In the genomic region with DNA sequence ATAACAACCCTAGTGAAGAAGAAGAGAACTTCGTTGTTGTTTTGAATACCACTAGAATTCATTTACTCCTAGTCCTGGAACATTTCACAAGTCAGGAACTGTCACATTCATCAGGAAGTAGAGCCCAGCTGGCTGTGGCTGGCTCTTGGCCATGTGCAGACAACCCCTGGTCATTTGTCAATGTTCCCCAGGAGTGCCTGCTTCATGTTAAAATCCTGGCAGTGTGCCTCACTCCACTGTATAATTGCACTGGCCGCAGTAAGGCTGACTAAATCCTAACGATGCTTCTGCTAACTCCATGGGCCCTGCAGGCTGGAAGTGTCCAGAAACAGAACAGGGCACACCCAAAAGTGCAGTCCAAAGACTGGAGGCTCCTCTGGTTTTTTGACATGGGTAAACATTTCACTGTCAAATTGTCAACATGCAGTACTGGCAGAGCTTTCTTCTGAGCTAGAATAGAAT, we compare ENCODE assay signal across 7 cellular contexts. TPM values are rescaled to one million over a fixed set of nuclear protein-coding genes. Genes with fewer than 3 reads are reported as not detected.
DNase-seq lines count a peak whose midpoint lies in the region; ATAC-seq, FAIRE-seq and TF ChIP-seq lines count a peak whose summit lies in the region.

No MANE protein-coding gene starts in this region.

- H3K36me3 ChIP-seq in MG63 (no peaks in the 10 kb centered on the region), K562 (ENCODE audit: control insufficient read depth, insufficient read depth, low read length) (no peaks in the 10 kb centered on the region)

- no peak for TF ChIP-seq POLR2A in K562 (conservative IDR thresholded peaks at IDR 0.05)

- H3K9ac ChIP-seq in K562 (ENCODE audit: insufficient read depth in 1 of 2, low read depth in 2 of 2, low read length in 2 of 2), result no peak overlapping the region

- no peaks in the 10 kb centered on the region for H3K9me3 ChIP-seq in MG63
- no peaks in the 10 kb centered on the region for H3K9me3 ChIP-seq in K562 (replicated peaks; ENCODE audit: control insufficient read depth, insufficient read depth, low read depth, low read length)

- TF ChIP-seq CTCF in K562 (IDR thresholded peaks at IDR 0.05 in 2 of 3, conservative IDR thresholded peaks at IDR 0.05 in 1 of 3; ENCODE audit: insufficient read depth in 2 of 3, low read depth in 1 of 3, low read length in 3 of 3), result no peak

- no peaks in the 10 kb centered on the region for H3K9me1 ChIP-seq in K562 (ENCODE audit: control insufficient read depth, insufficient read depth, low read length)

- WGBS in K562 (ENCODE audit: insufficient coverage, low coverage, missing lambda C conversion rate), result 4% methylated on average over 3 of the region's 3 CpGs

- DNase-seq in MG63 (peak; percentile 32), K562 (ENCODE audit: extremely low read depth in 1 of 4, low spot score in 3 of 4) (no peak), left colon (peak; percentile 85 to 90), ureter (ENCODE audit: low spot score) (peak; percentile 88)

- no peaks in the 10 kb centered on the region for H3K4me1 ChIP-seq in K562 (replicated peaks in 1 of 2; ENCODE audit: control insufficient read depth in 2 of 2, insufficient read depth in 2 of 2, low read length in 2 of 2)

- H3K4me2 ChIP-seq in K562 (ENCODE audit: insufficient read depth, low read length), result no peak overlapping the region

- intact Hi-C loops in K562 (cut with micrococcal nuclease) (no loop called here), left colon (cut with DNase I, micrococcal nuclease) (no loop called here)

- CTCF ChIA-PET in K562 (lab: Yijun Ruan, JAX; ENCODE audit: low intra/inter-chr PET ratio), result no interaction called here

- H3K27me3 ChIP-seq in MG63 (no peaks in the 10 kb centered on the region), K562 (ENCODE audit: control insufficient read depth in 2 of 2, insufficient read depth in 2 of 2, low read length in 2 of 2) (peaks cover 13 to 18% of the 10 kb centered on the region in 2 experiments; a peak in 4 of 5 replicates)

- FAIRE-seq in K562 (lab: Jason Lieb, UNC), result no peak

- POLR2A ChIA-PET in K562 (lab: Yijun Ruan, JAX), result interaction anchor here (0.7 to 1.7 kb wide), 2 partner anchors 30 to 74 kb away, joined by 3 to 4 read pairs; no protein-coding TSS in a partner anchor

- no peak overlapping the region for H2AFZ ChIP-seq in K562 (ENCODE audit: low read depth, low read length)

- no peaks in the 10 kb centered on the region for H4K20me1 ChIP-seq in K562 (replicated peaks; ENCODE audit: control insufficient read depth, insufficient read depth, low read length)

- no peak overlapping the region for H3K27ac ChIP-seq in K562 (ENCODE audit: extremely low read depth, low read depth, low read length)

- in situ Hi-C loops in K562 (cut with MboI), result no loop called here

- no peak overlapping the region for H3K4me3 ChIP-seq in MG63
- no peak overlapping the region for H3K4me3 ChIP-seq in K562

- TF ChIP-seq EP300 in K562 (IDR thresholded peaks at IDR 0.05; ENCODE audit: low read length), result no peak

- no peaks in the 10 kb centered on the region for H3K79me2 ChIP-seq in K562 (ENCODE audit: control insufficient read depth, insufficient read depth, low read length)

- BruUV-seq in K562 (replicated peaks; lab: Mats Ljungman, UMichigan), result no TSS peak

- peak; percentile 44; the same call in 2 of the 3 replicates for ATAC-seq in K562
- ATAC-seq in left colon, result peak; percentile 97
- ATAC-seq in GM21360 (IDR thresholded peaks at IDR 0.05; ENCODE audit: unreplicated experiment), result no peak
- no peak for ATAC-seq in HG02588 (IDR thresholded peaks at IDR 0.05; ENCODE audit: unreplicated experiment)
- no peak for ATAC-seq in HG02884 (IDR thresholded peaks at IDR 0.05; ENCODE audit: unreplicated experiment)

- no peak for TF ChIP-seq RAD21 in K562 (CRISPR knock-in tag; conservative IDR thresholded peaks at IDR 0.05 in 1 of 2, IDR thresholded peaks at IDR 0.05 in 1 of 2)

TF ChIP-seq in K562, 482 proteins besides CTCF, POLR2A, EP300 and RAD21 (continues in another document):
- TF ChIP-seq CXXC5 (CRISPR knock-in tag; IDR thresholded peaks at IDR 0.05) (no peak), ZNF24 (IDR thresholded peaks at IDR 0.05) (no peak), BRD4 (IDR thresholded peaks at IDR 0.05) (no peak), HMBOX1 (IDR thresholded peaks at IDR 0.05) (no peak), HNRNPL (IDR thresholded peaks at IDR 0.05; ENCODE audit: low read depth, low read length) (no peak), DIDO1 (tag; IDR thresholded peaks at IDR 0.05; ENCODE audit: low read depth) (no peak), ZBTB17 (CRISPR knock-in tag; IDR thresholded peaks at IDR 0.05) (no peak), BRF2 (IDR thresholded peaks at IDR 0.05; ENCODE audit: borderline replicate concordance, insufficient read depth, insufficient read length) (no peak), ETS2 (tag; IDR thresholded peaks at IDR 0.05; ENCODE audit: borderline replicate concordance, poor library complexity, severe bottlenecking) (no peak), ZNF717 (CRISPR knock-in tag; IDR thresholded peaks at IDR 0.05) (no peak), ZBTB8A (IDR thresholded peaks at IDR 0.05; ENCODE audit: partially characterized antibody) (no peak), ARID1B (IDR thresholded peaks at IDR 0.05) (no peak), ILK (tag; IDR thresholded peaks at IDR 0.05; ENCODE audit: borderline replicate concordance, low read depth) (no peak), ZNF146 (CRISPR knock-in tag; IDR thresholded peaks at IDR 0.05; ENCODE audit: unreplicated experiment) (no peak)
- TF ChIP-seq, protein P1, sequence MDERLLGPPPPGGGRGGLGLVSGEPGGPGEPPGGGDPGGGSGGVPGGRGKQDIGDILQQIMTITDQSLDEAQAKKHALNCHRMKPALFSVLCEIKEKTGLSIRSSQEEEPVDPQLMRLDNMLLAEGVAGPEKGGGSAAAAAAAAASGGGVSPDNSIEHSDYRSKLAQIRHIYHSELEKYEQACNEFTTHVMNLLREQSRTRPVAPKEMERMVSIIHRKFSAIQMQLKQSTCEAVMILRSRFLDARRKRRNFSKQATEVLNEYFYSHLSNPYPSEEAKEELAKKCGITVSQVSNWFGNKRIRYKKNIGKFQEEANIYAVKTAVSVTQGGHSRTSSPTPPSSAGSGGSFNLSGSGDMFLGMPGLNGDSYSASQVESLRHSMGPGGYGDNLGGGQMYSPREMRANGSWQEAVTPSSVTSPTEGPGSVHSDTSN (CRISPR knock-in tag; IDR thresholded peaks at IDR 0.05; ENCODE audit: low read depth), result no peak
- TF ChIP-seq, protein P1 (tag; conservative IDR thresholded peaks at IDR 0.05; ENCODE audit: low read depth), result peak; percentile 97

RNA-seq across cellular contexts. Expression of gene ADGRF1, which starts 41.5 kb away (rescaled TPM):
- not detected in 2 replicates for total RNA-seq in MG63 (2014; rRNA removed; shearing (Covaris generic); ENCODE audit: low replicate concordance)
- not detected in 2 replicates for total RNA-seq in K562 (2011; cell fraction: chromatin; rRNA removed; ENCODE audit: low replicate concordance)
- not detected in 2 replicates for total RNA-seq in K562 (2011; cell fraction: nucleolus; rRNA removed)
- not detected in 2 replicates for total RNA-seq in K562 (2011; cell fraction: nucleoplasm; rRNA removed)
- total RNA-seq in K562 (2014; rRNA removed), result not detected in 2 replicates
- not detected in 2 replicates for total RNA-seq in K562 (2014; rRNA removed; fragmentation: Illumina TruSeq; extraction: Trizol)
- not detected in 2 replicates for total RNA-seq in K562 (2015; rRNA removed; fragmentation: Illumina TruSeq; extraction: Trizol)
- total RNA-seq in K562 (2021), result 0.22 TPM in 1 of 2 replicates, not detected in the other
- polyA plus RNA-seq in K562 (2011; rRNA removed), result not detected in 2 replicates
- polyA plus RNA-seq in K562 (2011; cell fraction: cytosol; rRNA removed), result not detected in 2 replicates
- not detected in 2 replicates for polyA plus RNA-seq in K562 (2011; cell fraction: nucleus; rRNA removed)
- 0.03 TPM in 1 of 2 replicates, not detected in the other for polyA plus RNA-seq in K562 (2012)
- polyA plus RNA-seq in K562 (2014; fragmentation: Illumina TruSeq; extraction: Trizol), result not detected in 2 replicates
- polyA plus RNA-seq in K562 (2014; fragmentation: Nextera tagmentation; extraction: Ambion mirVana), result not detected
- polyA plus RNA-seq in K562 (2014; rRNA removed), result not detected in 2 replicates
- polyA minus RNA-seq in K562 (2011; rRNA and poly(A)+ RNA removed), result not detected in 2 replicates
- not detected in 2 replicates for polyA minus RNA-seq in K562 (2011; cell fraction: cytosol; rRNA and poly(A)+ RNA removed)
- polyA minus RNA-seq in K562 (2011; cell fraction: nucleus; rRNA and poly(A)+ RNA removed), result not detected in 2 replicates
- total RNA-seq in left colon, result 1 to 10 TPM in 1 of 2 donors, under 1 TPM in 1; 0.52 to 2.1 TPM
- total RNA-seq in ureter, result 70.0 TPM

Comparison
In these comparisons a context has a peak if more than half of its experiments do, and no peak if none do; other contexts are left out.
1. DNase-seq: peak in MG63 (single experiment), left colon (2 of 2) and ureter (single experiment); none in K562 (0 of 4).
2. ATAC-seq: peak in K562 (single experiment) and left colon (single experiment); none in GM21360 (single experiment), HG02588 (single experiment) and HG02884 (single experiment).
3. RNA of gene ADGRF1, which starts 41.5 kb away (total RNA-seq): 70.0 TPM in ureter (single experiment); 0.52 to 2.1 TPM in left colon, not detected in MG63 and 0.22 TPM in K562; every median in the first group is over 10 times any median in the second.